ENCODE assay signal across 13 cellular contexts in the genomic region with DNA sequence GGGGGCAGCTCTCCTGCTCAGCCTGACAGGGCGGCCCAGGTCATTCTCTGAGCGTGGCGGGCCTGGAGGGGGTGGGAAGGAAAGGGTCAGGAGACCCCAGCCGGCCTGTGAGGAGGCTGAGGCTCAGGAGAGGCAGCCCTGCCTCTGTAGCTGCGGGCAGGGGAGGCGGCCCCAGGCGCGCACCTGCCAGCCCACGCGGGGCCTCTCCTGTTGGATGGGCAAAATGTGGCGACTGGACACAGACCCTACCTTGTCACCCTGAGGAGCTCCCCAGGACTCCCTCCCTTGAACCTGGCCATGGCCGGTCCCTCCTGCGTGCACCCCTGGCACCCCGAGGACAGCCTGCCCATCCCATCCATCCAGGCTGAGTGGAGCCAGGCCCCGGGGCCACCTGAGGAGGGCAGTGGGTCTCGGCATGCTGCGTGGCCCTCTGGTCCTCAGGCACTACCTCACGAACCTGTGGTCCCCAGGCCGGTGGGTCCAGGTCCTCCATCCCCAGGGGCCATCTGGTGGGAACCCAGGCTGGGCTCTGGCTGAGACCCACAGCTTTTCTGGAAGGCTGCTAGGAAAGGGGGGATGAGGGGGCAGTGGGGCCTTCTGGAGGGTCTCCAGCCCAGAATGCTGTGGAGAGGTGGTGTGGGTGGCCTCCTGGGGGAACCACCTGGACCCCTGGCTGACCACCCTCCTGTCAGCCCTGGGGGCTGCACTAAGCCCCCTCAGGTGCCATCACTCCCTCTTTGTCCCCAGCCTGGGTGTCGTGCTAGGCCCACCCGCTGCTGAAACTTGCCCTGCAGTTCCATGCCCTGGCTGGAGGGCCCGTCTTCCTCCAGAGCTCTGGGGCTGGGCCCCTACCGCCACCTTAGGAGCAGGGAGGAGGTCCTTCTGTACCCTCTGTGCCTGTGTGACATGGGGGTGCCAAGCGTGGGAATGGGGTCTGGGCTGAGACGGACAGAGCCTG. TPM values are rescaled to one million over a fixed set of nuclear protein-coding genes. Genes with fewer than 3 reads are reported as not detected.
A peak's percentile ranks its signal among the peaks of the same experiment; 100 is the strongest.
DNase-seq lines count a peak whose midpoint lies in the region; ATAC-seq and TF ChIP-seq lines count a peak whose summit lies in the region.
"Had no signal": no experiment of that assay in that cellular context is flagged by ENCODE, and none has a peak within 500 bp of the region (broad histone marks: within the 10 kb centered on the region; RNA-seq: fewer than 3 reads in every experiment).

No MANE protein-coding gene starts in this region.

- ATAC-seq in HG03378 (IDR thresholded peaks at IDR 0.05; ENCODE audit: unreplicated experiment) (no peak), esophagus mucosa (no peak)

- H3K27ac ChIP-seq in osteoblast (ENCODE audit: low read depth, low read length) (no peak overlapping the region), tibial nerve (peak overlapping the region in 1 of 4 donors; percentile 83)

- no peak for TF ChIP-seq CTCF in GM20000 (IDR thresholded peaks at IDR 0.05; ENCODE audit: extremely low read depth, missing control alignments)
- no peak for TF ChIP-seq CTCF in osteoblast (IDR thresholded peaks at IDR 0.05; ENCODE audit: extremely low read depth, low read depth, low read length)
- TF ChIP-seq CTCF in tibial nerve (IDR thresholded peaks at IDR 0.05) = no peak

- H3K36me3 ChIP-seq in osteoblast (ENCODE audit: insufficient read depth, low read length) = no peaks in the 10 kb centered on the region
- peaks cover 0 to 17% (median 0%) of the 10 kb centered on the region in 3 donors for H3K36me3 ChIP-seq in tibial nerve
- H3K36me3 ChIP-seq: SJSA1 had no signal

- no peaks in the 10 kb centered on the region for H3K79me2 ChIP-seq in osteoblast (ENCODE audit: insufficient read depth, low read length)

- H3K9me3 ChIP-seq in osteoblast (ENCODE audit: low read depth, low read length) (no peaks in the 10 kb centered on the region), tibial nerve (no peaks in the 10 kb centered on the region)
- H3K9me3 ChIP-seq: SJSA1 had no signal

- DNase-seq in D341Med (ENCODE audit: low spot score) = peak; percentile 37
- DNase-seq in GM20000 (ENCODE audit: low spot score) = peak; percentile 34
- DNase-seq in ecto neural progenitor cell (ENCODE audit: low spot score) = peak; percentile 57
- DNase-seq in osteoblast (ENCODE audit: insufficient read length, low spot score, missing footprints) = peak; percentile 87
- DNase-seq in tibial nerve (ENCODE audit: low spot score in 2 of 2) = no peak
- DNase-seq: activated naive CD4-positive, alpha-beta T cell treated with anti-CD3 and anti-CD28 coated beads, Interleukin-2, amount 50 U/mL, for 16 hours; DMS79; mammary epithelial cell; NCI-H1105; NCI-H524 treated with DMSO at 0.1 percent for 48 hours had no signal

- H3K4me2 ChIP-seq in osteoblast (ENCODE audit: insufficient read depth, low read length) = no peak overlapping the region

- TF ChIP-seq POLR2A in tibial nerve (IDR thresholded peaks at IDR 0.05) = no peak

- H3K4me1 ChIP-seq in osteoblast (ENCODE audit: insufficient read depth, low read length) (no peaks in the 10 kb centered on the region), tibial nerve (peaks cover 0 to 52% (median 25%) of the 10 kb centered on the region in 4 donors)

- H4K20me1 ChIP-seq in osteoblast (ENCODE audit: insufficient read depth, low read length) = peaks cover 3% of the 10 kb centered on the region

- no peak for TF ChIP-seq EP300 in tibial nerve (IDR thresholded peaks at IDR 0.05)

- no peak overlapping the region for H2AFZ ChIP-seq in osteoblast (ENCODE audit: low read length)

- H3K4me3 ChIP-seq in osteoblast (ENCODE audit: insufficient read depth, low read length) (no peak overlapping the region), tibial nerve (no peak overlapping the region)

- H3K27me3 ChIP-seq in osteoblast (ENCODE audit: insufficient read depth, low read length) (no peaks in the 10 kb centered on the region), tibial nerve (peaks cover 0 to 36% of the 10 kb centered on the region in 2 donors)
- H3K27me3 ChIP-seq: SJSA1 had no signal

- WGBS in tibial nerve, 2 donors = 89 to 90% methylated on average over 15 to 17 of the region's 25 CpGs

RNA-seq across cellular contexts. Expression of gene NRARP, which starts 15.2 kb away (rescaled TPM):
- total RNA-seq in osteoblast = under 0.01 TPM in 2 replicates
- total RNA-seq in tibial nerve = 10 to 100 TPM in 1 of 4 donors, 1 to 10 TPM in 3; 3.1 to 13.5 (median 3.9) TPM
- total RNA-seq in esophagus mucosa = 20.4 TPM

RNA-seq across cellular contexts. Expression of gene TOR4A, which starts 39.8 kb away (rescaled TPM):
- total RNA-seq in osteoblast (0.29 and 2.5 TPM in 2 replicates), tibial nerve (10 to 100 TPM in 1 of 4 donors, 1 to 10 TPM in 3; 3.3 to 11.4 (median 4.3) TPM), esophagus mucosa (15.4 TPM)

Comparison
In these comparisons a context has a peak if more than half of its experiments do, and no peak if none do; other contexts are left out.
1. DNase-seq: peak in D341Med (single experiment), GM20000 (single experiment), ecto neural progenitor cell (single experiment) and osteoblast (single experiment); none in tibial nerve (0 of 2).